19 cellular contexts compared by ENCODE assay signal in genomic region chr14:59139324-59139723, GRCh38.
"Had no signal": no experiment of that assay in that cellular context is flagged by ENCODE, and none has a peak within 500 bp of the region (broad histone marks: within the 10 kb centered on the region; RNA-seq: fewer than 3 reads in every experiment).

No MANE protein-coding gene starts in this region.

- H3K4me3 ChIP-seq: colonic mucosa, dorsolateral prefrontal cortex, esophagus muscularis mucosa, gastroesophageal sphincter, heart left ventricle, left ventricle myocardium inferior, lower lobe of right lung, mucosa of descending colon had no signal

- H3K36me3 ChIP-seq: colonic mucosa, esophagus muscularis mucosa, gastroesophageal sphincter, heart left ventricle, left ventricle myocardium inferior, lower lobe of right lung had no signal

- H3K27ac Mint-ChIP-seq: mesothelial cell of epicardium, naive B cell had no signal

- DNase-seq: colonic mucosa; cortex of kidney; dermis blood vessel endothelial cell; dorsolateral prefrontal cortex; effector CD4-positive, alpha-beta T cell; effector memory CD4-positive, alpha-beta T cell; foreskin keratinocyte; heart left ventricle; hippocampal formation; left colon; left ventricle myocardium inferior; lower lobe of right lung; mesenchymal stem cell; mucosa of descending colon; naive B cell had no signal

- H3K36me3 Mint-ChIP-seq: mesothelial cell of epicardium, naive B cell had no signal

- H3K4me3 Mint-ChIP-seq: mesothelial cell of epicardium, naive B cell had no signal

- H3K9me3 Mint-ChIP-seq: mesothelial cell of epicardium, naive B cell had no signal

- H3K27me3 ChIP-seq: colonic mucosa, dorsolateral prefrontal cortex, esophagus muscularis mucosa, gastroesophageal sphincter, heart left ventricle had no signal

- H3K9me3 ChIP-seq: colonic mucosa, esophagus muscularis mucosa, gastroesophageal sphincter, heart left ventricle, left ventricle myocardium inferior, lower lobe of right lung, mucosa of descending colon had no signal

- ATAC-seq: foreskin keratinocyte, gastroesophageal sphincter, left colon, left lobe of liver, lower lobe of right lung, mucosa of descending colon had no signal

- H3K4me1 Mint-ChIP-seq: naive B cell had no signal

- H3K27ac ChIP-seq: colonic mucosa, dorsolateral prefrontal cortex, esophagus muscularis mucosa, foreskin keratinocyte, gastroesophageal sphincter, heart left ventricle, left ventricle myocardium inferior, lower lobe of right lung had no signal
